8 cellular contexts compared by ENCODE assay signal in the genomic region with DNA sequence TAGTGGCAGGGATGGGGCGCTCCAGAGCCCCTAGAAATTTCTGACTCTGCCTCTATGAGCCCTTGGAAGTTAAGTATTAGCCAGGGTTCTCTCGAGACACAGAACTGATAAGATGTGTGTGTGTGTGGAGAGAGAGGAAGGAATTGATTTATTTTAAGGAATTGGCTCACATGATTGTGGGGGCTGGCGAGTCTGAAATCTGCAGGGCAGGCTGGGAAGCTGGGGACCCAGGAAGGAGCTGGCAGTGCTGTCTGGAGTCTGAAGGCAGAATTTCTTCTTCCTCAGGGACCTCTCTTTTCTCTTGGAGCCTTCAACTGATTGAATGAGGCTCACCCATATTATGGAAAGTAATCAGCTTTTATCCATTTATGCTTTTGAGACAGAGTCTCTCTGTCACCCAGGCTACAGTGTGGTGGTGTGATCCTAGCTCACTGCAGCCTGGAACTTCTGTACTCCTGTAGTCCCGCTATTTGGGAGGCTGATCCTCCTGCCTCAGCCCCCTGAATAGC. TPM values are rescaled to one million over a fixed set of nuclear protein-coding genes. Genes with fewer than 3 reads are reported as not detected.
"Had no signal": no experiment of that assay in that cellular context is flagged by ENCODE, and none has a peak within 500 bp of the region (broad histone marks: within the 10 kb centered on the region; RNA-seq: fewer than 3 reads in every experiment).

No MANE protein-coding gene starts in this region.

- FAIRE-seq: HepG2 had no signal

- ATAC-seq: HepG2 had no signal

- H3K9ac ChIP-seq: KMS-11 had no signal

- H3K4me2 ChIP-seq: KMS-11 had no signal

- DNase-seq: IMR-90, KBM-7, KG1 had no signal

- H3K27ac ChIP-seq: HL-60, KMS-11 had no signal

RNA-seq across cellular contexts. Expression of a gene that starts 16.7 kb away (rescaled TPM):
- total RNA-seq: HepG2, HT1080 had no signal

RNA-seq across cellular contexts. Expression of a gene that starts 59.9 kb away (rescaled TPM):
- total RNA-seq: HT-29 had no signal
